Comparison of ENCODE assay signal across 17 cellular contexts in genomic region chr2:142010871-142011270, GRCh38.
DNase-seq lines count a peak whose midpoint lies in the region; ATAC-seq and TF ChIP-seq lines count a peak whose summit lies in the region.
"Had no signal": no experiment of that assay in that cellular context is flagged by ENCODE, and none has a peak within 500 bp of the region (broad histone marks: within the 10 kb centered on the region; RNA-seq: fewer than 3 reads in every experiment).

No MANE protein-coding gene starts in this region.

- H3K27ac Mint-ChIP-seq in brain: peak overlapping the region in 3 of 5 experiments; percentile 27 to 89 (median 29)
- H3K27ac Mint-ChIP-seq: CD4-positive, CD25-positive, alpha-beta regulatory T cell; GM23338 had no signal

- H3K36me3 ChIP-seq in adipocyte (ENCODE audit: control insufficient read depth, insufficient read depth, low read length, severe bottlenecking): no peaks in the 10 kb centered on the region
- no peaks in the 10 kb centered on the region for H3K36me3 ChIP-seq in Karpas-422 (ENCODE audit: insufficient read depth, low read length)
- no peaks in the 10 kb centered on the region for H3K36me3 ChIP-seq in MM.1S (replicated peaks; ENCODE audit: insufficient read depth, low read length)
- H3K36me3 ChIP-seq: BE2C had no signal

- H3K9me3 ChIP-seq in adipocyte (ENCODE audit: control insufficient read depth, low read length) (no peaks in the 10 kb centered on the region), Karpas-422 (ENCODE audit: low read length) (peaks cover 10% of the 10 kb centered on the region), MM.1S (replicated peaks; ENCODE audit: insufficient read depth, low read length) (no peaks in the 10 kb centered on the region)
- H3K9me3 ChIP-seq: BE2C, Caco-2 had no signal

- H3F3A ChIP-seq in MM.1S (ENCODE audit: insufficient read depth, low read length): no peaks in the 10 kb centered on the region

- H3K79me2 ChIP-seq in Karpas-422 (ENCODE audit: low read length) (no peaks in the 10 kb centered on the region), MM.1S (ENCODE audit: low read length) (no peaks in the 10 kb centered on the region)

- H3K27me3 Mint-ChIP-seq in brain: no peaks in the 10 kb centered on the region
- H3K27me3 Mint-ChIP-seq: CD4-positive, CD25-positive, alpha-beta regulatory T cell had no signal

- peaks cover 10% of the 10 kb centered on the region for H3K4me1 ChIP-seq in adipocyte (ENCODE audit: control insufficient read depth, insufficient read depth, low read length)
- no peaks in the 10 kb centered on the region for H3K4me1 ChIP-seq in Karpas-422 (ENCODE audit: low read length)
- H3K4me1 ChIP-seq in MM.1S (ENCODE audit: low read length): no peaks in the 10 kb centered on the region
- H3K4me1 ChIP-seq: BE2C had no signal

- H3K9ac ChIP-seq in adipocyte (ENCODE audit: low read length) (no peak overlapping the region), Karpas-422 (ENCODE audit: low read length) (no peak overlapping the region), MM.1S (ENCODE audit: low read length) (no peak overlapping the region)

- H3K27me3 ChIP-seq in adipocyte (replicated peaks; ENCODE audit: control insufficient read depth, insufficient read depth, low read length) (no peaks in the 10 kb centered on the region), Karpas-422 (ENCODE audit: low read length) (no peaks in the 10 kb centered on the region), MM.1S (replicated peaks; ENCODE audit: insufficient read depth, low read length) (no peaks in the 10 kb centered on the region)
- H3K27me3 ChIP-seq: BE2C had no signal

- no peak for ATAC-seq in HG03280 (IDR thresholded peaks at IDR 0.05; ENCODE audit: unreplicated experiment)
- ATAC-seq: GM23338 had no signal

- peaks cover 0 to 4% (median 0%) of the 10 kb centered on the region in 5 experiments for H3K9me3 Mint-ChIP-seq in brain
- H3K9me3 Mint-ChIP-seq: GM23338 had no signal

- no peak overlapping the region for H3K4me3 ChIP-seq in adipocyte (ENCODE audit: low read length)
- H3K4me3 ChIP-seq in Karpas-422 (ENCODE audit: low read length): no peak overlapping the region
- no peak overlapping the region for H3K4me3 ChIP-seq in MM.1S (ENCODE audit: low read length)
- H3K4me3 ChIP-seq: GM23338 had no signal

- no peak overlapping the region for H3K4me3 Mint-ChIP-seq in brain
- H3K4me3 Mint-ChIP-seq: CD4-positive, CD25-positive, alpha-beta regulatory T cell; GM23338 had no signal

- peaks cover 16% of the 10 kb centered on the region for H3K4me1 Mint-ChIP-seq in brain

- H3K9me2 ChIP-seq in Karpas-422 (replicated peaks; ENCODE audit: insufficient read depth, low read length): no peaks in the 10 kb centered on the region
- no peaks in the 10 kb centered on the region for H3K9me2 ChIP-seq in MM.1S (replicated peaks; ENCODE audit: insufficient read depth, low read length)

- H2AFZ ChIP-seq in Karpas-422 (ENCODE audit: low read length): no peak overlapping the region
- H2AFZ ChIP-seq in MM.1S (ENCODE audit: low read length): no peak overlapping the region
- H2AFZ ChIP-seq: GM23338 had no signal

- H3K4me2 ChIP-seq in Karpas-422 (ENCODE audit: low read depth, low read length, poor library complexity, severe bottlenecking) (no peak overlapping the region), MM.1S (ENCODE audit: low read depth, low read length) (no peak overlapping the region)
- H3K4me2 ChIP-seq: GM23338 had no signal

- H3K27ac ChIP-seq in Karpas-422 (ENCODE audit: low read length): no peak overlapping the region
- no peak overlapping the region for H3K27ac ChIP-seq in MM.1S (ENCODE audit: low read length)
- H3K27ac ChIP-seq: HL-60 had no signal

- DNase-seq in adipocyte (ENCODE audit: low read depth) (peak; percentile 26), putamen (ENCODE audit: low spot score) (peak; percentile 31), Karpas-422 (no peak), MM.1S (no peak)
- DNase-seq: ACHN; BE2C; C1 segment of cervical spinal cord; Caco-2; CD4-positive, CD25-positive, alpha-beta regulatory T cell; DMS153; DMS79; GDM1; HCEC 1CT had no signal

- no peaks in the 10 kb centered on the region for H3K36me3 Mint-ChIP-seq in brain
- H3K36me3 Mint-ChIP-seq: CD4-positive, CD25-positive, alpha-beta regulatory T cell had no signal

- no peaks in the 10 kb centered on the region for H4K20me1 ChIP-seq in Karpas-422 (ENCODE audit: insufficient read depth, low read depth, low read length)
- H4K20me1 ChIP-seq in MM.1S (ENCODE audit: insufficient read depth, low read length): no peaks in the 10 kb centered on the region

- TF ChIP-seq CTCF in brain (conservative IDR thresholded peaks at IDR 0.05) (no peak), MM.1S (IDR thresholded peaks at IDR 0.05; ENCODE audit: low read length) (no peak)

Comparison
In these comparisons a context has a peak if more than half of its experiments do, and no peak if none do; other contexts are left out.
1. DNase-seq: peak in adipocyte (single experiment) and putamen (single experiment); none in Karpas-422 (single experiment) and MM.1S (single experiment).